In genomic region chr14:102774391-102775153, GRCh38 we compare ENCODE assay signal across 8 cellular contexts. TPM values are rescaled to one million over a fixed set of nuclear protein-coding genes. Genes with fewer than 3 reads are reported as not detected.
DNase-seq lines count a peak whose midpoint lies in the region; ATAC-seq lines count a peak whose summit lies in the region.

No MANE protein-coding gene starts in this region.

- H3K27ac Mint-ChIP-seq in memory B cell, result peak overlapping the region; percentile 98
- peak overlapping the region; percentile 93 for H3K27ac Mint-ChIP-seq in stimulated activated memory B cell treated with anti-CD40 and anti-IgM and Interleukin-4, amounts not matched to agents 10 μg/mL and 1 μg/mL and 100 μg/mL, for 72 hours

- H3K27ac ChIP-seq in ectodermal cell (ENCODE audit: insufficient read depth, low read depth, low read length, poor library complexity, severe bottlenecking), result peak overlapping the region; percentile 63

- no peaks in the 10 kb centered on the region for H3K36me3 ChIP-seq in ectodermal cell (ENCODE audit: control insufficient read depth, insufficient read depth, low read length)

- H3K9me3 ChIP-seq in ectodermal cell (ENCODE audit: control insufficient read depth, low read length), result no peaks in the 10 kb centered on the region

- peak overlapping the region; percentile 52 for H3K4me3 Mint-ChIP-seq in memory B cell
- peak overlapping the region; percentile 60 for H3K4me3 Mint-ChIP-seq in stimulated activated memory B cell treated with anti-CD40 and anti-IgM and Interleukin-4, amounts not matched to agents 10 μg/mL and 1 μg/mL and 100 μg/mL, for 72 hours

- peaks cover 3% of the 10 kb centered on the region for H3K36me3 Mint-ChIP-seq in memory B cell
- H3K36me3 Mint-ChIP-seq in stimulated activated memory B cell treated with anti-CD40 and anti-IgM and Interleukin-4, amounts not matched to agents 10 μg/mL and 1 μg/mL and 100 μg/mL, for 72 hours, result peaks cover 10% of the 10 kb centered on the region

- WGBS in ectodermal cell, 2 experiments, result 67 to 77% methylated on average over 9 to 10 of the region's 10 CpGs

- no peaks in the 10 kb centered on the region for H3K27me3 Mint-ChIP-seq in memory B cell
- no peaks in the 10 kb centered on the region for H3K27me3 Mint-ChIP-seq in stimulated activated memory B cell treated with anti-CD40 and anti-IgM and Interleukin-4, amounts not matched to agents 10 μg/mL and 1 μg/mL and 100 μg/mL, for 72 hours

- H3K4me3 ChIP-seq in ectodermal cell (ENCODE audit: insufficient read depth, low read depth, low read length), result no peak overlapping the region

- peaks cover 38% of the 10 kb centered on the region for H3K4me1 Mint-ChIP-seq in memory B cell
- H3K4me1 Mint-ChIP-seq in stimulated activated memory B cell treated with anti-CD40 and anti-IgM and Interleukin-4, amounts not matched to agents 10 μg/mL and 1 μg/mL and 100 μg/mL, for 72 hours, result peaks cover 81% of the 10 kb centered on the region

- H3K27me3 ChIP-seq in ectodermal cell (ENCODE audit: control insufficient read depth, insufficient read depth, low read length, poor library complexity, severe bottlenecking), result peaks cover 15% of the 10 kb centered on the region

- peak; percentile 35 for ATAC-seq in HG03135 (IDR thresholded peaks at IDR 0.05; ENCODE audit: unreplicated experiment)
- peak; percentile 47 for ATAC-seq in memory B cell (ENCODE audit: low read depth)
- peak; percentile 66 for ATAC-seq in stimulated activated memory B cell treated with anti-CD40 and anti-IgM and Interleukin-4, amounts not matched to agents 10 μg/mL and 1 μg/mL and 100 μg/mL, for 72 hours

- H3K4me1 ChIP-seq in ectodermal cell (ENCODE audit: control insufficient read depth, insufficient read depth, low read length), result peaks cover 9% of the 10 kb centered on the region

- peak; percentile 23 for DNase-seq in NK-92 treated with Interleukin-12 subunit alpha and Interleukin-12 subunit beta, amount 100 ng/mL, for 24 hours (lab: John Stamatoyannopoulos, UW)
- DNase-seq in NK-92 (lab: John Stamatoyannopoulos, UW; ENCODE audit: unreplicated experiment), result no peak
- peak; percentile 68 for DNase-seq in NCI-H748 (lab: John Stamatoyannopoulos, UW; ENCODE audit: unreplicated experiment)
- peak; percentile 47 to 49 for DNase-seq in activated CD4-positive, alpha-beta T cell treated with anti-CD3 and anti-CD28 coated beads, Interleukin-2, amount 50 U/mL, for 4 hours
- peak; percentile 71 to 72 for DNase-seq in memory B cell (ENCODE audit: low spot score in 2 of 2)

- no peaks in the 10 kb centered on the region for H3K9me3 Mint-ChIP-seq in memory B cell
- H3K9me3 Mint-ChIP-seq in stimulated activated memory B cell treated with anti-CD40 and anti-IgM and Interleukin-4, amounts not matched to agents 10 μg/mL and 1 μg/mL and 100 μg/mL, for 72 hours, result peaks cover 3% of the 10 kb centered on the region

RNA-seq across cellular contexts. Expression of gene TRAF3, which starts 2.7 kb away (rescaled TPM):
- polyA plus RNA-seq in ectodermal cell (2013, experiment 1 of 4), result 14.3 TPM
- polyA plus RNA-seq in ectodermal cell (2013, experiment 2 of 4), result 17.3 TPM
- 11.4 TPM for polyA plus RNA-seq in ectodermal cell (2013, experiment 3 of 4)
- polyA plus RNA-seq in ectodermal cell (2013, experiment 4 of 4), result 14.0 TPM
